ENCODE assay signal across 29 cellular contexts in genomic region chr11:83389975-83390374, GRCh38.
"Had no signal": no experiment of that assay in that cellular context is flagged by ENCODE, and none has a peak within 500 bp of the region (broad histone marks: within the 10 kb centered on the region; RNA-seq: fewer than 3 reads in every experiment).

No MANE protein-coding gene starts in this region.

- DNase-seq: Kasumi-1, MG63, NCI-H1048, NCI-H1092 treated with DMSO at 0.1 percent for 48 hours, NCI-H1417 treated with DMSO at 0.1 percent for 48 hours, NCI-H1436 treated with DMSO at 0.1 percent for 48 hours, NCI-H1694 treated with DMSO at 0.1 percent for 48 hours, NCI-H187 treated with DMSO at 0.1 percent for 48 hours, NCI-H2029, NCI-H2081, NCI-H2107, NCI-H2171, NCI-H226, NCI-H446 treated with DMSO at 0.1 percent for 48 hours, NCI-H510A, NCI-H524, NCI-H526, NCI-H69, NCI-H748 treated with DMSO at 0.1 percent for 48 hours, NCI-H82, PC-9, SHP77, SIG-M5 had no signal

- H3K4me2 ChIP-seq: PC-9 had no signal

- H2AFZ ChIP-seq: PC-9 had no signal

- H3K27me3 ChIP-seq: MG63, SJCRH30 had no signal

- ATAC-seq: Panc1, Right ventricle myocardium inferior, SK-N-SH treated with all-trans-retinoic acid at 6 μM for 48 hours had no signal

- H3K9me3 ChIP-seq: MG63, SJCRH30 had no signal

- H3K27ac ChIP-seq: PC-9, RWPE1, SJCRH30, SK-N-MC had no signal

- H3K36me3 ChIP-seq: MG63, SJCRH30 had no signal

- H3K4me3 ChIP-seq: MG63, PC-9, SJCRH30, SK-N-MC had no signal
